ENCODE assay signal across 13 cellular contexts in genomic region chr7:4931932-4932331, GRCh38. TPM values are rescaled to one million over a fixed set of nuclear protein-coding genes. Genes with fewer than 3 reads are reported as not detected.
DNase-seq lines count a peak whose midpoint lies in the region; ATAC-seq and TF ChIP-seq lines count a peak whose summit lies in the region.
"Had no signal": no experiment of that assay in that cellular context is flagged by ENCODE, and none has a peak within 500 bp of the region (broad histone marks: within the 10 kb centered on the region; RNA-seq: fewer than 3 reads in every experiment).

No MANE protein-coding gene starts in this region.

- peaks cover 6% of the 10 kb centered on the region for H3K27me3 Mint-ChIP-seq in T-helper 17 cell

- intact Hi-C loops in left lung (cut with DNase I) = no loop called here

- H3K4me3 ChIP-seq in left lung = no peak overlapping the region
- H3K4me3 ChIP-seq: adrenal gland, gastrocnemius medialis had no signal

- peaks cover 0 to 16% of the 10 kb centered on the region in 2 donors for H3K27me3 ChIP-seq in left lung

- H3K9me3 ChIP-seq in T-helper 17 cell (ENCODE audit: control insufficient read depth, low read length, poor library complexity, severe bottlenecking) = no peaks in the 10 kb centered on the region
- no peaks in the 10 kb centered on the region for H3K9me3 ChIP-seq in left lung
- H3K9me3 ChIP-seq: adrenal gland, gastrocnemius medialis, neutrophil had no signal

- peaks cover 2% of the 10 kb centered on the region for H3K36me3 Mint-ChIP-seq in T-helper 17 cell (ENCODE audit: low read depth)

- DNase-seq in COLO829 (ENCODE audit: low spot score) = peak; percentile 77
- peak; percentile 8 for DNase-seq in LHCN-M2 (ENCODE audit: low read depth)
- no peak for DNase-seq in T-helper 17 cell
- DNase-seq in left lung = no peak
- DNase-seq in NOMO-1 (lab: John Stamatoyannopoulos, UW; ENCODE audit: unreplicated experiment in 2 of 2) = no peak
- DNase-seq in stimulated activated naive CD4-positive, alpha-beta T cell (lab: John Stamatoyannopoulos, UW) = no peak
- DNase-seq: gastrocnemius medialis, Karpas-422, T1000 had no signal

- no peak overlapping the region for H3K4me3 Mint-ChIP-seq in T-helper 17 cell

- no peak for ATAC-seq in T-helper 17 cell
- ATAC-seq in left lung = peak; percentile 17
- no peak for ATAC-seq in GM18517 (IDR thresholded peaks at IDR 0.05; ENCODE audit: unreplicated experiment)
- no peak for ATAC-seq in GM18861 (IDR thresholded peaks at IDR 0.05; ENCODE audit: unreplicated experiment)
- ATAC-seq: gastrocnemius medialis had no signal

- H3K27ac ChIP-seq in left lung = no peak overlapping the region
- H3K27ac ChIP-seq: adrenal gland, gastrocnemius medialis, neutrophil had no signal

- TF ChIP-seq CTCF in left lung (IDR thresholded peaks at IDR 0.05) = no peak

- H3K27ac Mint-ChIP-seq in T-helper 17 cell = peak overlapping the region; percentile 78

- no peaks in the 10 kb centered on the region for H3K4me1 ChIP-seq in left lung
- H3K4me1 ChIP-seq: adrenal gland, gastrocnemius medialis had no signal

- H3K36me3 ChIP-seq in left lung = no peaks in the 10 kb centered on the region
- H3K36me3 ChIP-seq: adrenal gland, gastrocnemius medialis, neutrophil had no signal

- H3K4me1 Mint-ChIP-seq in T-helper 17 cell = no peaks in the 10 kb centered on the region

RNA-seq across cellular contexts. Expression of gene MMD2, which starts 27.1 kb away (rescaled TPM):
- total RNA-seq in LHCN-M2 (2014; rRNA removed) = not detected in 2 replicates
- not detected for polyA plus RNA-seq in LHCN-M2 (2012)
- total RNA-seq in T-helper 17 cell = not detected
- total RNA-seq in left lung = not detected
- total RNA-seq: adrenal gland, gastrocnemius medialis had no signal

RNA-seq across cellular contexts. Expression of gene RADIL, which starts 48.4 kb away (rescaled TPM):
- total RNA-seq in LHCN-M2 (2014; rRNA removed) (2.5 and 3.5 TPM in 2 replicates), T-helper 17 cell (under 1 TPM in 1 of 2 donors, not detected in 1; 0.55 TPM), left lung (1 to 10 TPM; 6.2 to 8.0 TPM)
- polyA plus RNA-seq in LHCN-M2 (2012) = 1.4 TPM

Comparison
In these comparisons a context has a peak if more than half of its experiments do, and no peak if none do; other contexts are left out.
1. DNase-seq: peak in COLO829 (single experiment) and LHCN-M2 (single experiment); none in T-helper 17 cell (0 of 3), left lung (0 of 2), NOMO-1 (0 of 2) and stimulated activated naive CD4-positive, alpha-beta T cell (0 of 6).